Comparison of ENCODE assay signal across 13 cellular contexts in the genomic region with DNA sequence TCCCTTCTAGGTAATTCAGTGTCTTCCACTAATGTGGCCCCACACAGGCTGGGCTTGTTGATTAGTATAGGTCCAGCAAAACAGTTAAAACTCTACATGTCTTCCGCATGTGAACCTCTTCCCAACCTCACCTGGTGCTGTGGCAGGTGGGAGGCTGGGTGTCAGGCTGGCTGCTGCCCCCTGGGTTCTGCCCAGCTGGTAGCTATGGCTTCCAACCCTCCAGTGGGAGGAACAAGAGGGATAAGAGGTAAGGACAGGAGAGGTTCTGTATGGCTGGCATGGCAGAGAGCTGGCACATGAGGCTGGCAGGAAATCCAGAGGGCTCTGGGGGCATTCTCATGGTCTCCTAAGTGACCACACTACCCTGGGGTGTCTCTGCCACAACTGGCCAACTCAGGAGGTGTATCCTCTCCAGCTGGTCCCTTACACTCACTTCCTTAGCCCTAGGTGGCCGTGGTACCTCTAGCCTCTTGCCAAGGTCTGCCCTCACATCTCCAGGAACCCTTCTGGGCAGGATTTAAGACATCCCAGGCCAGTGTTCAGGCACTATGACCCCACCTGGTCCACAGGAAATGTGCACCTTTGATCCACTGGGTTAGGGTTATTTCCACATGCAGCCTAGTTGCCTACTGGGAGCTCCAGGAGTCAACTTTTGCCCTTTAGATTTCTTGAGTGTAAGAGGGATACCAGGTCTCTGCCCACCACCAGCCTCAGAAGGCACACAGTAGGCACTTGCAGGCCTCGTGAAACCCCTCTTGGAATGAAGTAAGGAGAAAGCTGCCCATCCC.
"Had no signal": no experiment of that assay in that cellular context is flagged by ENCODE, and none has a peak within 500 bp of the region (broad histone marks: within the 10 kb centered on the region; RNA-seq: fewer than 3 reads in every experiment).

No MANE protein-coding gene starts in this region.

- H3K27me3 Mint-ChIP-seq: activated naive CD4-positive, alpha-beta T cell treated with anti-CD3 and anti-CD28 coated beads, Interleukin-2, amount 50 U/mL, for 24 hours had no signal

- H3K36me3 ChIP-seq: esophagus squamous epithelium, left lung, SJCRH30, upper lobe of left lung had no signal

- H3K27ac ChIP-seq: esophagus squamous epithelium, left lung, parathyroid adenoma, SJCRH30, skin epidermis, upper lobe of left lung had no signal

- H3K4me1 ChIP-seq: parathyroid adenoma, SJCRH30 had no signal

- H3K27ac Mint-ChIP-seq: activated naive CD4-positive, alpha-beta T cell treated with anti-CD3 and anti-CD28 coated beads, Interleukin-2, amount 50 U/mL, for 24 hours; brain had no signal

- H3K9me3 ChIP-seq: SJCRH30 had no signal

- H3K27me3 ChIP-seq: esophagus squamous epithelium, left lung, SJCRH30, upper lobe of left lung had no signal

- H3K4me3 Mint-ChIP-seq: activated naive CD4-positive, alpha-beta T cell treated with anti-CD3 and anti-CD28 coated beads, Interleukin-2, amount 50 U/mL, for 24 hours; brain; neural crest cell had no signal

- DNase-seq: amygdala, dermis blood vessel endothelial cell, esophagus squamous epithelium, foreskin fibroblast, SJCRH30, substantia nigra, upper lobe of left lung had no signal

- H3K4me3 ChIP-seq: esophagus squamous epithelium, left lung, SJCRH30, skin epidermis, upper lobe of left lung had no signal

- H3K4me1 Mint-ChIP-seq: brain, neural crest cell had no signal
